Comparison of ENCODE assay signal across 1 cellular context in the genomic region with DNA sequence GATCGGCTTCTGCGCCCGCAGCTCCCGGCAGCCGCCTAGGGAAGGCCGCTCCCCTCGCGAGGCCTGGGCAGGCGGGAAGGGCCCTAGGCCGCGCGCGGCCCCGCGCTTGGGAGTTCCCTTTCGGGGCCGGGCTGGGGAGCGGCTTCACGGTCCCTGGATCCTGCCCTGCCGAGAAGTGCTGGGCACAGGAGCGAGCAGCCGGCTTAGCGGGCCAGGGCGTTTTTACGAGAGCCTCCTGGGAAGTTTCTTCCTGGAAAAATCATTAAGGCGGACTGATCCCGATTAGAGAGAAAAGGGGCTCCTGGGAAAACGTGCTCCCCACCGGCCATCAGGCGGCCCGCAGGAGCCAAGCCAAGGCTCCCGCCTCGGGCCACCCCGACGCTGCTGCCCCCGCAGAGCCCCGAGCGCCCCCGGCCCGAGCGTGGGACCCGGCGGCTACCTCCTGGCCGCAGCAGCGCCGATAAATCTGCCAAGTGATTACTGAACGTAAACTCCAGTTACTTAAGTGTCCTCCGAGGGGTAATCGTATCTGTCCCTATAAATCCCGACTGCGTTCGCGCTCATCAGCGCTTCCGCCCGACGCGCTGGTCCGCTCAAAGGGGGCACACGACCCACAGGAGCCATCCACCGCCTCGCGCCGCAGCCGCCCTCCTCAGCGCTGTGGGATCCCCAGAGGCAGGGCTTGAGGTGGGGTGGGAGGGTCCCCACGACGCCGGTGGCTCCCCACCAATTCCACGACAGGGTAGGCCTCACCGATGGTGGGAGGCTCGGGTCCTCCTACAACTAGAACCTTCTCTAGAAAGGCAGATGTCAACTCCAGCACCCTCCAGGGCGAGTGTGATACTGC.
TF ChIP-seq lines count a peak whose summit lies in the region.

No MANE protein-coding gene starts in this region.

TF ChIP-seq in IMR-90, 13 proteins besides CTCF, POLR2A, EP300 and RAD21 (continued from another document):
- no peak for TF ChIP-seq MXI1 (IDR thresholded peaks at IDR 0.05; ENCODE audit: borderline replicate concordance, low read depth, low read length)
- TF ChIP-seq FOS (IDR thresholded peaks at IDR 0.05; ENCODE audit: low read depth, low read length), result no peak
- TF ChIP-seq BHLHE40 (IDR thresholded peaks at IDR 0.05; ENCODE audit: low read depth, low read length), result no peak
- no peak for TF ChIP-seq SMC3 (IDR thresholded peaks at IDR 0.05; ENCODE audit: low read depth, low read length)
- no peak for TF ChIP-seq ELK1 (IDR thresholded peaks at IDR 0.05; ENCODE audit: borderline replicate concordance, low read depth, low read length)
TF ChIP-seq in IMR-90: peak in this region for 0.
